8 cellular contexts compared by ENCODE assay signal in the genomic region with DNA sequence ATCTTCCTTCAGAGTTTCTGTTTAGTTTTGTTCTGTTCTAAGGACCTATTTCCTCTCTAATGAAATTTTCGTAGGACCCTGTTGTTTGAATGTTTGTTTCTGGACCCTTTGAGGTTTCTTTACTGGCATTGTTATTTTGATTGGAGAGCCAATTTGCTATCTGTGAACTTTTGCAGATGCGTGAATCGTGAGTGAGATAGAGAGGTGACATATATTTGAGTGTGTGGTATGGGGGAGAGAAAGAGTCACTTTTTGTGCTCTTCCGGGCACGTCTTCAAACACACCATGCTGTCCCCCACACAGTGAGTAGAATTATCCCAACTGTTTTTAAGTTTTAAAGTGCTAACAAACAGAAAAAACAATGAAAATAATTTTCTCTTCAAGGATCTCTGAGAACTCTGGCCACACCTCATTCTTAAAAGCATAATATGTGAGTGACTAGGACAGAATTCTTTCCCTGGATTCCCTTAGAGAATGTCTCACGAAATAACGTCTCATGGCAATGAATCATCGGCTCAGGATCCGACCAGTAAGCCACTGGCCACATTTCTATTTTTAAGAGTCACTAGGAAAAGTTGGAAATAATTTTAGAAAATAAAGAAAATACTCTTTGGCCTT.
DNase-seq lines count a peak whose midpoint lies in the region; ATAC-seq and TF ChIP-seq lines count a peak whose summit lies in the region.

No MANE protein-coding gene starts in this region.

- H3K27ac ChIP-seq in MM.1S (ENCODE audit: low read length) (0 out of 2 replicates have a peak overlapping the region, but pooled peaks have one; percentile 23), substantia nigra (ENCODE audit: low read depth, low read length, poor library complexity, severe bottlenecking) (peak overlapping the region; percentile 52)

- H3F3A ChIP-seq in MM.1S (ENCODE audit: insufficient read depth, low read length): 0 out of 2 replicates have a peak, but pooled peaks cover 5% of the 10 kb centered on the region

- H3K27me3 ChIP-seq in MM.1S (replicated peaks; ENCODE audit: insufficient read depth, low read length): no peaks in the 10 kb centered on the region

- H3K27ac Mint-ChIP-seq in brain: peak overlapping the region; percentile 34 to 98 (median 88)

- no peaks in the 10 kb centered on the region for H3K36me3 Mint-ChIP-seq in brain

- peak; percentile 92 for DNase-seq in Caki2 (ENCODE audit: low read depth)
- DNase-seq in MM.1S: no peak
- no peak for DNase-seq in left lobe of liver (ENCODE audit: low spot score)
- DNase-seq in substantia nigra (lab: John Stamatoyannopoulos, UW): peak in 1 of 49 donors; percentile 9
- DNase-seq in stimulated activated CD4-positive, alpha-beta T cell treated with anti-CD3 and anti-CD28 coated beads, Interleukin-15, amount 100 ng/mL, for 24 hours: no peak
- no peak for DNase-seq in stimulated activated CD4-positive, alpha-beta T cell treated with anti-CD3 and anti-CD28 coated beads, Interleukin-4, amount 100 ng/mL, for 1 hour
- DNase-seq in activated gamma-delta T cell (lab: John Stamatoyannopoulos, UW): no peak

- 0 out of 2 replicates have a peak overlapping the region, but pooled peaks have one; percentile 5 for H2AFZ ChIP-seq in MM.1S (ENCODE audit: low read length)

- no peaks in the 10 kb centered on the region for H3K27me3 Mint-ChIP-seq in brain

- H3K9me2 ChIP-seq in MM.1S (replicated peaks; ENCODE audit: insufficient read depth, low read length): no peaks in the 10 kb centered on the region

- H3K9me3 Mint-ChIP-seq in brain: peaks cover 0 to 5% (median 0%) of the 10 kb centered on the region in 5 experiments

- TF ChIP-seq CTCF in MM.1S (IDR thresholded peaks at IDR 0.05; ENCODE audit: low read length) (no peak), brain (conservative IDR thresholded peaks at IDR 0.05) (no peak)

- peak overlapping the region; percentile 34 to 85 (median 60) for H3K4me3 Mint-ChIP-seq in brain

- in situ Hi-C loops in Caki2 (cut with HindIII; ENCODE audit: low pct_unique_long_range_greater_than_20kb, low sequenced_read_pairs): no loop called here

- H3K4me2 ChIP-seq in MM.1S (ENCODE audit: low read depth, low read length): peak overlapping the region; percentile 78

- peak; percentile 29 for ATAC-seq in left lobe of liver

- H3K36me3 ChIP-seq in MM.1S (replicated peaks; ENCODE audit: insufficient read depth, low read length): no peaks in the 10 kb centered on the region

- peaks cover 44% of the 10 kb centered on the region for H3K4me1 Mint-ChIP-seq in brain

- H3K4me1 ChIP-seq in MM.1S (ENCODE audit: low read length): peaks cover 20% of the 10 kb centered on the region

- H3K79me2 ChIP-seq in MM.1S (ENCODE audit: low read length): no peaks in the 10 kb centered on the region

- H3K9me3 ChIP-seq in MM.1S (replicated peaks; ENCODE audit: insufficient read depth, low read length): no peaks in the 10 kb centered on the region

- peak overlapping the region; percentile 36; the same call in 1 of the 2 replicates for H3K4me3 ChIP-seq in MM.1S (ENCODE audit: low read length)

- no peak overlapping the region; the same call in 1 of the 2 replicates for H3K9ac ChIP-seq in MM.1S (ENCODE audit: low read length)

- no peaks in the 10 kb centered on the region for H4K20me1 ChIP-seq in MM.1S (ENCODE audit: insufficient read depth, low read length)
